In the genomic region with DNA sequence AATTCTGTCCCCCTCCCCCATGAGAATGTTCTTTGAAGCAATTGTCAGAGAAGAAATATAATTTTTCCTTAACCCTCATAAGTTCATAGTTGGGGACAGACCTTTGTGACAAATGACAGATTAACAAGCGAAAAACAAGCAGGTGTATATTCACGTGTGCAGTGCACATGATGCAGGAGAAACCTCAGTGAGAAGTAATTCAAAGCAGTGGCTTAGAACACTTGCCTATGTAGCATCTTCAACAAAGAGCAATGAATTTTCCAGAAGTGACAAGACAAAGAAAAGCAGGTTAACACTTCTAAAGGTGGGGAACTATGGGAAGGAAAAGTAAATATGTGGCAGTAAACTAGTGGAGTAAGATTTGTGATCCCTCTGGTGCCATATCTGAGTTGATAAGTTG, we compare ENCODE assay signal across 1 cellular context.
TF ChIP-seq lines count a peak whose summit lies in the region.

No MANE protein-coding gene starts in this region.

TF ChIP-seq in IMR-90, 13 proteins besides CTCF, POLR2A, EP300 and RAD21 (continued from another document):
- TF ChIP-seq, protein P1, sequence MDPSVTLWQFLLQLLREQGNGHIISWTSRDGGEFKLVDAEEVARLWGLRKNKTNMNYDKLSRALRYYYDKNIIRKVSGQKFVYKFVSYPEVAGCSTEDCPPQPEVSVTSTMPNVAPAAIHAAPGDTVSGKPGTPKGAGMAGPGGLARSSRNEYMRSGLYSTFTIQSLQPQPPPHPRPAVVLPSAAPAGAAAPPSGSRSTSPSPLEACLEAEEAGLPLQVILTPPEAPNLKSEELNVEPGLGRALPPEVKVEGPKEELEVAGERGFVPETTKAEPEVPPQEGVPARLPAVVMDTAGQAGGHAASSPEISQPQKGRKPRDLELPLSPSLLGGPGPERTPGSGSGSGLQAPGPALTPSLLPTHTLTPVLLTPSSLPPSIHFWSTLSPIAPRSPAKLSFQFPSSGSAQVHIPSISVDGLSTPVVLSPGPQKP (IDR thresholded peaks at IDR 0.05; ENCODE audit: borderline replicate concordance, low read depth, low read length): no peak
- TF ChIP-seq FOS (IDR thresholded peaks at IDR 0.05; ENCODE audit: low read depth, low read length) (no peak), MAZ (IDR thresholded peaks at IDR 0.05; ENCODE audit: borderline replicate concordance, low read depth, low read length) (no peak)
